ENCODE assay signal across 16 cellular contexts in genomic region chr1:226964068-226964425, GRCh38. TPM values are rescaled to one million over a fixed set of nuclear protein-coding genes. Genes with fewer than 3 reads are reported as not detected.
A peak's percentile ranks its signal among the peaks of the same experiment; 100 is the strongest.
DNase-seq lines count a peak whose midpoint lies in the region; ATAC-seq and TF ChIP-seq lines count a peak whose summit lies in the region.
"Had no signal": no experiment of that assay in that cellular context is flagged by ENCODE, and none has a peak within 500 bp of the region (broad histone marks: within the 10 kb centered on the region; RNA-seq: fewer than 3 reads in every experiment).

No MANE protein-coding gene starts in this region.

- H3K36me3 ChIP-seq in adrenal gland (replicated peaks in 1 of 2), result peaks cover 0 to 49% of the 10 kb centered on the region in 2 donors

- WGBS in adrenal gland, 4 donors, result 41 to 49% (median 48%) methylated on average over 4 to 6 of the region's 6 CpGs
- 57% methylated on average over 6 of the region's 6 CpGs for WGBS in right cardiac atrium

- no peaks in the 10 kb centered on the region for H3K9me3 ChIP-seq in adrenal gland (replicated peaks in 1 of 3)
- H3K9me3 ChIP-seq in right cardiac atrium (ENCODE audit: control insufficient read depth, low read length), result no peaks in the 10 kb centered on the region
- H3K9me3 ChIP-seq: tibial nerve had no signal

- H3K27ac ChIP-seq in adrenal gland, result peak overlapping the region in 3 of 5 donors; percentile 38 to 52 (median 47)
- H3K27ac ChIP-seq in right cardiac atrium (ENCODE audit: low read length), result peak overlapping the region; percentile 86
- peak overlapping the region; percentile 1 for H3K27ac ChIP-seq in temporal lobe (ENCODE audit: low read depth, low read length)
- H3K27ac ChIP-seq: tibial nerve had no signal

- DNase-seq in natural killer cell treated with Interleukin-12 subunit alpha and Interleukin-12 subunit beta and Interleukin-15 and Interleukin-18, amount 100 ng/mL, for 72 hours (ENCODE audit: low spot score), result peak; percentile 22
- DNase-seq in natural killer cell, result no peak
- DNase-seq in adrenal gland, result peak in 2 of 7 donors; percentile 30 to 35
- DNase-seq in right cardiac atrium, result no peak
- DNase-seq in T-helper 2 cell, result no peak
- no peak for DNase-seq in NCI-H1105 (lab: John Stamatoyannopoulos, UW)
- DNase-seq: activated CD4-positive, alpha-beta T cell treated with anti-CD3 and anti-CD28 coated beads for 36 hours; activated T-cell treated with anti-CD3 and anti-CD28 coated beads, Interleukin-2, amount 50 U/mL, for 1 hour; HCEC 1CT; NCI-H1417 treated with DMSO at 0.1 percent for 48 hours; NCI-H446 treated with DMSO at 0.1 percent for 48 hours; OCI-M1 had no signal

- H3K36me3 Mint-ChIP-seq in natural killer cell treated with Interleukin-12 subunit alpha and Interleukin-12 subunit beta and Interleukin-15 and Interleukin-18, amount 100 ng/mL, for 72 hours, result no peaks in the 10 kb centered on the region
- no peaks in the 10 kb centered on the region for H3K36me3 Mint-ChIP-seq in natural killer cell

- H3K4me1 Mint-ChIP-seq in natural killer cell treated with Interleukin-12 subunit alpha and Interleukin-12 subunit beta and Interleukin-15 and Interleukin-18, amount 100 ng/mL, for 72 hours (ENCODE audit: low read depth in 2 of 2), result peaks cover 6 to 12% of the 10 kb centered on the region in 2 donors
- H3K4me1 Mint-ChIP-seq in natural killer cell, result peaks cover 13 to 18% of the 10 kb centered on the region in 2 donors

- no peaks in the 10 kb centered on the region for H3K27me3 ChIP-seq in adrenal gland
- H3K27me3 ChIP-seq in right cardiac atrium (ENCODE audit: control insufficient read depth, insufficient read depth), result no peaks in the 10 kb centered on the region
- H3K27me3 ChIP-seq: tibial nerve had no signal

- no peaks in the 10 kb centered on the region for H3K27me3 Mint-ChIP-seq in natural killer cell treated with Interleukin-12 subunit alpha and Interleukin-12 subunit beta and Interleukin-15 and Interleukin-18, amount 100 ng/mL, for 72 hours
- H3K27me3 Mint-ChIP-seq in natural killer cell (ENCODE audit: low read depth in 2 of 2), result no peaks in the 10 kb centered on the region
- H3K27me3 Mint-ChIP-seq: activated CD4-positive, alpha-beta T cell treated with anti-CD3 and anti-CD28 coated beads for 36 hours had no signal

- H3K4me3 Mint-ChIP-seq in natural killer cell treated with Interleukin-12 subunit alpha and Interleukin-12 subunit beta and Interleukin-15 and Interleukin-18, amount 100 ng/mL, for 72 hours, result no peak overlapping the region
- H3K4me3 Mint-ChIP-seq in natural killer cell, result no peak overlapping the region
- H3K4me3 Mint-ChIP-seq: activated CD4-positive, alpha-beta T cell treated with anti-CD3 and anti-CD28 coated beads for 36 hours had no signal

- H3K9me3 Mint-ChIP-seq in natural killer cell treated with Interleukin-12 subunit alpha and Interleukin-12 subunit beta and Interleukin-15 and Interleukin-18, amount 100 ng/mL, for 72 hours, result no peaks in the 10 kb centered on the region
- H3K9me3 Mint-ChIP-seq in natural killer cell, result no peaks in the 10 kb centered on the region

- H3K4me1 ChIP-seq in adrenal gland (replicated peaks in 1 of 2) (peaks cover 4 to 28% of the 10 kb centered on the region in 2 donors), right cardiac atrium (ENCODE audit: control insufficient read depth, insufficient read depth, low read length) (peaks cover 4% of the 10 kb centered on the region)
- H3K4me1 ChIP-seq: tibial nerve had no signal

- peak overlapping the region in 1 of 2 donors; percentile 32 for H3K27ac Mint-ChIP-seq in natural killer cell treated with Interleukin-12 subunit alpha and Interleukin-12 subunit beta and Interleukin-15 and Interleukin-18, amount 100 ng/mL, for 72 hours
- no peak overlapping the region for H3K27ac Mint-ChIP-seq in natural killer cell
- H3K27ac Mint-ChIP-seq: activated CD4-positive, alpha-beta T cell treated with anti-CD3 and anti-CD28 coated beads for 36 hours had no signal

- ATAC-seq in natural killer cell treated with Interleukin-12 subunit alpha and Interleukin-12 subunit beta and Interleukin-15 and Interleukin-18, amount 100 ng/mL, for 72 hours, result no peak
- no peak for ATAC-seq in natural killer cell
- ATAC-seq in right cardiac atrium, result peak; percentile 46 to 47
- ATAC-seq in GM19023 (IDR thresholded peaks at IDR 0.05; ENCODE audit: unreplicated experiment), result no peak
- ATAC-seq: activated CD4-positive, alpha-beta T cell treated with anti-CD3 and anti-CD28 coated beads for 36 hours had no signal

- H3K4me3 ChIP-seq in adrenal gland (no peak overlapping the region), right cardiac atrium (ENCODE audit: low read length) (no peak overlapping the region)
- H3K4me3 ChIP-seq: coronary artery, tibial nerve had no signal

- TF ChIP-seq CTCF in natural killer cell (IDR thresholded peaks at IDR 0.05) (no peak), adrenal gland (IDR thresholded peaks at IDR 0.05) (no peak)

- intact Hi-C loops in natural killer cell (cut with micrococcal nuclease), result no loop called here
- intact Hi-C loops in adrenal gland (cut with DNase I), result no loop called here
- intact Hi-C loops in right cardiac atrium (cut with DNase I), result no loop called here

- TF ChIP-seq POLR2A in adrenal gland (IDR thresholded peaks at IDR 0.05), result no peak

RNA-seq across cellular contexts. Expression of gene COQ8A, which starts 24.0 kb away (rescaled TPM):
- total RNA-seq in natural killer cell treated with Interleukin-12 subunit alpha and Interleukin-12 subunit beta and Interleukin-15 and Interleukin-18, amount 100 ng/mL, for 72 hours, result 10 to 100 TPM; 12.3 to 28.4 TPM
- total RNA-seq in natural killer cell (10 to 100 TPM; 42.9 to 59.7 (median 56.2) TPM), adrenal gland (100 to 1,000 TPM in 7 of 8 donors, 10 to 100 TPM in 1; 30.1 to 990 (median 609) TPM), right cardiac atrium (100 to 1,000 TPM; 130 to 238 (median 203) TPM), temporal lobe (16.7 TPM)
- polyA plus RNA-seq in adrenal gland (100 to 1,000 TPM in 2 of 3 donors, 10 to 100 TPM in 1; 33.8 to 453 (median 261) TPM), right cardiac atrium (198 TPM)

Comparison
In these comparisons a context has a peak if more than half of its experiments do, and no peak if none do; other contexts are left out.
1. ATAC-seq: peak in right cardiac atrium (2 of 2); none in natural killer cell treated with Interleukin-12 subunit alpha and Interleukin-12 subunit beta and Interleukin-15 and Interleukin-18, amount 100 ng/mL, for 72 hours (0 of 2), natural killer cell (0 of 3) and GM19023 (single experiment).
2. H3K27ac ChIP-seq: peak in every context shown above with its lines; median percentile 86 in right cardiac atrium; 47 in adrenal gland; 1 in temporal lobe.